In genomic region chr5:136192015-136192525, GRCh38 we compare ENCODE assay signal across 11 cellular contexts. TPM values are rescaled to one million over a fixed set of nuclear protein-coding genes. Genes with fewer than 3 reads are reported as not detected.
A peak's percentile ranks its signal among the peaks of the same experiment; 100 is the strongest.
DNase-seq lines count a peak whose midpoint lies in the region; ATAC-seq and TF ChIP-seq lines count a peak whose summit lies in the region.
"Had no signal": no experiment of that assay in that cellular context is flagged by ENCODE, and none has a peak within 500 bp of the region (broad histone marks: within the 10 kb centered on the region; RNA-seq: fewer than 3 reads in every experiment).

No MANE protein-coding gene starts in this region.

- in situ Hi-C loops in transverse colon (cut with MboI; ENCODE audit: low pct_ligation_motif_present in 1 of 4, low pct_unique_long_range_greater_than_20kb in 1 of 4, low sequenced_read_pairs in 3 of 4): no loop called here

- no peak for TF ChIP-seq POLR2A in transverse colon (IDR thresholded peaks at IDR 0.05)

- no peak for TF ChIP-seq EP300 in transverse colon (IDR thresholded peaks at IDR 0.05; ENCODE audit: low read depth)

- CTCF ChIA-PET in activated CD4-positive, alpha-beta memory T cell treated with anti-CD3 and anti-CD28 coated beads, Interleukin-2, amount 10 ng/mL, durations not matched to agents 7 days and 5 days (lab: Charles Lee): no interaction called here

- DNase-seq in NCI-H2227 (lab: John Stamatoyannopoulos, UW; ENCODE audit: unreplicated experiment) (peak; percentile 31), NCI-H2227 treated with DMSO at 0.1 percent for 48 hours (lab: John Stamatoyannopoulos, UW) (no peak), endothelial cell (ENCODE audit: low spot score) (peak; percentile 41), lung microvascular endothelial cell (ENCODE audit: low read depth in 2 of 2) (peak; percentile 19 to 31), transverse colon (no peak)
- DNase-seq in activated CD4-positive, alpha-beta memory T cell treated with anti-CD3 and anti-CD28 coated beads, Interleukin-2, amount 10 ng/mL, durations not matched to agents 7 days and 5 days: no peak
- no peak for DNase-seq in activated CD4-positive, CD25-positive, alpha-beta regulatory T cell (lab: John Stamatoyannopoulos, UW)
- DNase-seq: activated gamma-delta T cell had no signal

- POLR2A ChIA-PET in activated CD4-positive, alpha-beta memory T cell treated with anti-CD3 and anti-CD28 coated beads, Interleukin-2, amount 10 ng/mL, durations not matched to agents 7 days and 5 days (lab: Charles Lee): no interaction called here

- 11% methylated on average over 28 of the region's 56 CpGs; no CpG with 5 or more reads in 1 of the 2 donors for WGBS in transverse colon (ENCODE audit: low coverage in 1 of 2), 2 donors

- H3K9me3 ChIP-seq in transverse colon: no peaks in the 10 kb centered on the region

- peaks cover 13 to 64% (median 41%) of the 10 kb centered on the region in 4 donors for H3K4me1 ChIP-seq in transverse colon

- no peak overlapping the region for H3K27ac Mint-ChIP-seq in endothelial cell (ENCODE audit: unreplicated experiment)
- H3K27ac Mint-ChIP-seq in activated CD4-positive, alpha-beta memory T cell treated with anti-CD3 and anti-CD28 coated beads, Interleukin-2, amount 10 ng/mL, durations not matched to agents 7 days and 5 days: no peak overlapping the region

- TF ChIP-seq CTCF in endothelial cell (IDR thresholded peaks at IDR 0.05; ENCODE audit: unreplicated experiment) (no peak), transverse colon (IDR thresholded peaks at IDR 0.05) (no peak)

- H3K4me3 Mint-ChIP-seq in endothelial cell (ENCODE audit: unreplicated experiment): peak overlapping the region; percentile 59
- no peak overlapping the region for H3K4me3 Mint-ChIP-seq in activated CD4-positive, alpha-beta memory T cell treated with anti-CD3 and anti-CD28 coated beads, Interleukin-2, amount 10 ng/mL, durations not matched to agents 7 days and 5 days

- no peaks in the 10 kb centered on the region for H3K9me3 Mint-ChIP-seq in endothelial cell (ENCODE audit: unreplicated experiment)
- no peaks in the 10 kb centered on the region for H3K9me3 Mint-ChIP-seq in activated CD4-positive, alpha-beta memory T cell treated with anti-CD3 and anti-CD28 coated beads, Interleukin-2, amount 10 ng/mL, durations not matched to agents 7 days and 5 days

- peaks cover 0 to 4% (median 0%) of the 10 kb centered on the region in 4 donors for H3K36me3 ChIP-seq in transverse colon

- H3K27ac ChIP-seq in transverse colon: peak overlapping the region; percentile 74 to 82 (median 76)

- peaks cover 10% of the 10 kb centered on the region for H3K4me1 Mint-ChIP-seq in endothelial cell (ENCODE audit: unreplicated experiment)
- H3K4me1 Mint-ChIP-seq in activated CD4-positive, alpha-beta memory T cell treated with anti-CD3 and anti-CD28 coated beads, Interleukin-2, amount 10 ng/mL, durations not matched to agents 7 days and 5 days: no peaks in the 10 kb centered on the region

- intact Hi-C loops in transverse colon (cut with DNase I; ENCODE audit: low total_unique reads): no loop called here

- peaks cover 24% of the 10 kb centered on the region for H3K36me3 Mint-ChIP-seq in endothelial cell (ENCODE audit: low read depth, unreplicated experiment)
- no peaks in the 10 kb centered on the region for H3K36me3 Mint-ChIP-seq in activated CD4-positive, alpha-beta memory T cell treated with anti-CD3 and anti-CD28 coated beads, Interleukin-2, amount 10 ng/mL, durations not matched to agents 7 days and 5 days (ENCODE audit: low read depth)

- H3K4me3 ChIP-seq in transverse colon: peak overlapping the region; percentile 31 to 74 (median 52)

- ATAC-seq in GM18909 (IDR thresholded peaks at IDR 0.05; ENCODE audit: poor library complexity, unreplicated experiment): no peak

- peaks cover 32% of the 10 kb centered on the region for H3K27me3 ChIP-seq in transverse colon

- peaks cover 17% of the 10 kb centered on the region for H3K27me3 Mint-ChIP-seq in endothelial cell (ENCODE audit: unreplicated experiment)
- peaks cover 50% of the 10 kb centered on the region for H3K27me3 Mint-ChIP-seq in activated CD4-positive, alpha-beta memory T cell treated with anti-CD3 and anti-CD28 coated beads, Interleukin-2, amount 10 ng/mL, durations not matched to agents 7 days and 5 days

RNA-seq across cellular contexts. Expression of gene SMIM32, which starts 0.9 kb away (rescaled TPM):
- not detected for total RNA-seq in endothelial cell (ENCODE audit: unreplicated experiment)
- total RNA-seq in lung microvascular endothelial cell: not detected in 2 replicates
- total RNA-seq in transverse colon: 10 to 100 TPM in 3 of 4 donors, 1 to 10 TPM in 1; 6.4 to 21.6 (median 13.5) TPM
- total RNA-seq in activated CD4-positive, alpha-beta memory T cell treated with anti-CD3 and anti-CD28 coated beads, Interleukin-2, amount 10 ng/mL, durations not matched to agents 7 days and 5 days: not detected
- total RNA-seq: myocyte, subcutaneous adipose tissue had no signal

RNA-seq across cellular contexts. Expression of gene SMAD5, which starts 59.4 kb away (rescaled TPM):
- total RNA-seq in endothelial cell (ENCODE audit: unreplicated experiment): 68.5 TPM
- total RNA-seq in lung microvascular endothelial cell: 26.2 and 28.6 TPM in 2 replicates
- total RNA-seq in transverse colon: 100 to 1,000 TPM in 1 of 4 donors, 10 to 100 TPM in 3; 14.2 to 272 (median 32.7) TPM
- 10 to 100 TPM; 11.5 to 11.8 TPM for total RNA-seq in activated CD4-positive, alpha-beta memory T cell treated with anti-CD3 and anti-CD28 coated beads, Interleukin-2, amount 10 ng/mL, durations not matched to agents 7 days and 5 days

Comparison
In these comparisons a context has a peak if more than half of its experiments do, and no peak if none do; other contexts are left out.
1. DNase-seq: peak in NCI-H2227 (single experiment), endothelial cell (single experiment) and lung microvascular endothelial cell (2 of 2); none in NCI-H2227 treated with DMSO at 0.1 percent for 48 hours (single experiment), transverse colon (single experiment), activated CD4-positive, alpha-beta memory T cell treated with anti-CD3 and anti-CD28 coated beads, Interleukin-2, amount 10 ng/mL, durations not matched to agents 7 days and 5 days (single experiment) and activated CD4-positive, CD25-positive, alpha-beta regulatory T cell (0 of 4).